In genomic region chr12:50074936-50075807, GRCh38 we compare ENCODE assay signal across 8 cellular contexts. TPM values are rescaled to one million over a fixed set of nuclear protein-coding genes. Genes with fewer than 3 reads are reported as not detected.
A peak's percentile ranks its signal among the peaks of the same experiment; 100 is the strongest.
DNase-seq lines count a peak whose midpoint lies in the region; ATAC-seq and TF ChIP-seq lines count a peak whose summit lies in the region.

No MANE protein-coding gene starts in this region.

- H3K4me3 Mint-ChIP-seq in activated CD4-positive, alpha-beta T cell treated with anti-CD3 and anti-CD28 coated beads, Interleukin-2, amount 10 ng/mL, durations not matched to agents 7 days and 5 days: no peak overlapping the region

- POLR2A ChIA-PET in activated CD4-positive, alpha-beta T cell treated with anti-CD3 and anti-CD28 coated beads, Interleukin-2, amount 10 ng/mL, durations not matched to agents 7 days and 5 days (lab: Charles Lee): interaction anchor here (0.6 kb wide), 1 partner anchor 1804 kb away, joined by 3 read pairs; no protein-coding TSS in a partner anchor

- peak; percentile 71 for ATAC-seq in GM18867 (IDR thresholded peaks at IDR 0.05; ENCODE audit: unreplicated experiment)
- ATAC-seq in HG03135 (IDR thresholded peaks at IDR 0.05; ENCODE audit: unreplicated experiment): peak; percentile 66
- ATAC-seq in lung (ENCODE audit: insufficient read depth, low FRiP score): peak; percentile 90

- H3K9me3 Mint-ChIP-seq in activated CD4-positive, alpha-beta T cell treated with anti-CD3 and anti-CD28 coated beads, Interleukin-2, amount 10 ng/mL, durations not matched to agents 7 days and 5 days: no peaks in the 10 kb centered on the region

- H3K27ac Mint-ChIP-seq in activated CD4-positive, alpha-beta T cell treated with anti-CD3 and anti-CD28 coated beads, Interleukin-2, amount 10 ng/mL, durations not matched to agents 7 days and 5 days: peak overlapping the region; percentile 52

- DNase-seq in AG09309 (ENCODE audit: low read depth) (peak; percentile 43), NCI-H526 treated with DMSO at 0.1 percent for 48 hours (lab: John Stamatoyannopoulos, UW) (peak; percentile 35), dermis blood vessel endothelial cell (peak; percentile 92), lung (ENCODE audit: low spot score) (peak; percentile 85)
- peak; percentile 83 for DNase-seq in activated CD4-positive, alpha-beta T cell treated with anti-CD3 and anti-CD28 coated beads, Interleukin-2, amount 10 ng/mL, durations not matched to agents 7 days and 5 days
- DNase-seq in stimulated activated CD8-positive, alpha-beta memory T cell treated with anti-CD3 and anti-CD28 coated beads, Interleukin-12 subunit alpha, Interleukin-12 subunit beta, amount 100 ng/mL, for 1 hour (ENCODE audit: low read depth): peak; percentile 71

- peaks cover 7% of the 10 kb centered on the region for H3K4me1 Mint-ChIP-seq in activated CD4-positive, alpha-beta T cell treated with anti-CD3 and anti-CD28 coated beads, Interleukin-2, amount 10 ng/mL, durations not matched to agents 7 days and 5 days

- no peak overlapping the region for H3K27ac ChIP-seq in lung (ENCODE audit: low read depth in 1 of 2, low read length in 1 of 2)

- no peaks in the 10 kb centered on the region for H3K36me3 ChIP-seq in lung (ENCODE audit: control insufficient read depth in 2 of 2, insufficient read depth in 2 of 2, low read length in 2 of 2)

- no peaks in the 10 kb centered on the region for H3K27me3 Mint-ChIP-seq in activated CD4-positive, alpha-beta T cell treated with anti-CD3 and anti-CD28 coated beads, Interleukin-2, amount 10 ng/mL, durations not matched to agents 7 days and 5 days

- H3K9me3 ChIP-seq in lung (ENCODE audit: control insufficient read depth in 2 of 2, insufficient read depth in 1 of 2, low read length in 1 of 2): no peaks in the 10 kb centered on the region

- no peaks in the 10 kb centered on the region for H3K27me3 ChIP-seq in lung (ENCODE audit: control insufficient read depth, insufficient read depth)

- H3K36me3 Mint-ChIP-seq in activated CD4-positive, alpha-beta T cell treated with anti-CD3 and anti-CD28 coated beads, Interleukin-2, amount 10 ng/mL, durations not matched to agents 7 days and 5 days (ENCODE audit: low read depth): no peaks in the 10 kb centered on the region

- peak; percentile 95 for TF ChIP-seq CTCF in AG09309 (IDR thresholded peaks at IDR 0.05; ENCODE audit: control insufficient read depth, insufficient read depth, low read depth, low read length, missing control alignments)
- peak; percentile 88 for TF ChIP-seq CTCF in lung (IDR thresholded peaks at IDR 0.05; ENCODE audit: control extremely low read depth, extremely low read depth)

- WGBS in lung, 2 donors: 6 to 7% methylated on average over 9 of the region's 9 CpGs

- CTCF ChIA-PET in activated CD4-positive, alpha-beta T cell treated with anti-CD3 and anti-CD28 coated beads, Interleukin-2, amount 10 ng/mL, durations not matched to agents 7 days and 5 days (lab: Charles Lee): interaction anchor here (0.7 to 3.7 kb wide), 11 partner anchors 9 to 96 kb away, joined by 3 to 16 read pairs (median 3); partner anchors contain the start of genes COX14, RACGAP1 and SMARCD1

- peaks cover 0 to 2% of the 10 kb centered on the region in 2 donors for H3K4me1 ChIP-seq in lung (ENCODE audit: control insufficient read depth in 2 of 2, insufficient read depth in 2 of 2, low read length in 2 of 2)

- H3K4me3 ChIP-seq in AG09309 (ENCODE audit: control insufficient read depth, low read depth, low read length) (no peak overlapping the region), lung (no peak overlapping the region)

RNA-seq across cellular contexts. Expression of gene SMARCD1, which starts 10.0 kb away (rescaled TPM):
- total RNA-seq in activated CD4-positive, alpha-beta T cell treated with anti-CD3 and anti-CD28 coated beads, Interleukin-2, amount 10 ng/mL, durations not matched to agents 7 days and 5 days: 10 to 100 TPM; 62.3 to 88.6 TPM
- total RNA-seq in dermis blood vessel endothelial cell (70.1 and 163 TPM in 2 replicates), lung (10 to 100 TPM; 56.6 to 58.8 TPM)
- 10 to 100 TPM; 11.9 to 26.6 TPM for polyA plus RNA-seq in lung

RNA-seq across cellular contexts. Expression of gene ASIC1, which starts 17.8 kb away (rescaled TPM):
- 10 to 100 TPM in 1 of 2 experiments, 1 to 10 TPM in 1; 8.7 to 10.1 TPM for total RNA-seq in activated CD4-positive, alpha-beta T cell treated with anti-CD3 and anti-CD28 coated beads, Interleukin-2, amount 10 ng/mL, durations not matched to agents 7 days and 5 days
- under 0.01 and 0.14 TPM in 2 replicates for total RNA-seq in dermis blood vessel endothelial cell
- total RNA-seq in lung: 1 to 10 TPM; 2.0 TPM
- under 1 TPM; 0.41 to 0.69 TPM for polyA plus RNA-seq in lung

RNA-seq across cellular contexts. Expression of gene GPD1, which starts 28.6 kb away (rescaled TPM):
- total RNA-seq in activated CD4-positive, alpha-beta T cell treated with anti-CD3 and anti-CD28 coated beads, Interleukin-2, amount 10 ng/mL, durations not matched to agents 7 days and 5 days: under 1 TPM; 0.25 to 0.37 TPM
- total RNA-seq in dermis blood vessel endothelial cell (not detected in 2 replicates), lung (10 to 100 TPM in 1 of 2 donors, not detected in 1; 20.0 TPM)
- polyA plus RNA-seq in lung: 1 to 10 TPM; 1.7 to 9.9 TPM

RNA-seq across cellular contexts. Expression of gene COX14, which starts 36.9 kb away (rescaled TPM):
- 10 to 100 TPM; 31.6 to 47.9 TPM for total RNA-seq in activated CD4-positive, alpha-beta T cell treated with anti-CD3 and anti-CD28 coated beads, Interleukin-2, amount 10 ng/mL, durations not matched to agents 7 days and 5 days
- total RNA-seq in dermis blood vessel endothelial cell (23.4 and 45.1 TPM in 2 replicates), lung (10 to 100 TPM; 31.2 to 62.7 TPM)
- polyA plus RNA-seq in lung: 10 to 100 TPM; 78.1 to 85.3 TPM

RNA-seq across cellular contexts. Expression of gene RACGAP1, which starts 49.9 kb away (rescaled TPM):
- total RNA-seq in activated CD4-positive, alpha-beta T cell treated with anti-CD3 and anti-CD28 coated beads, Interleukin-2, amount 10 ng/mL, durations not matched to agents 7 days and 5 days: 100 to 1,000 TPM; 177 to 183 TPM
- total RNA-seq in dermis blood vessel endothelial cell (19.9 and 67.1 TPM in 2 replicates), lung (10 to 100 TPM; 13.1 to 26.8 TPM)
- polyA plus RNA-seq in lung: 1 to 10 TPM; 3.8 to 7.2 TPM

Comparison
In these comparisons a context has a peak if more than half of its experiments do, and no peak if none do; other contexts are left out.
1. DNase-seq: peak in every context shown above with its lines; median percentile 92 in dermis blood vessel endothelial cell; 85 in lung; 83 in activated CD4-positive, alpha-beta T cell treated with anti-CD3 and anti-CD28 coated beads, Interleukin-2, amount 10 ng/mL, durations not matched to agents 7 days and 5 days; 71 in stimulated activated CD8-positive, alpha-beta memory T cell treated with anti-CD3 and anti-CD28 coated beads, Interleukin-12 subunit alpha, Interleukin-12 subunit beta, amount 100 ng/mL, for 1 hour; 43 in AG09309; 35 in NCI-H526 treated with DMSO at 0.1 percent for 48 hours.